Comparison of ENCODE assay signal across 12 cellular contexts in the genomic region with DNA sequence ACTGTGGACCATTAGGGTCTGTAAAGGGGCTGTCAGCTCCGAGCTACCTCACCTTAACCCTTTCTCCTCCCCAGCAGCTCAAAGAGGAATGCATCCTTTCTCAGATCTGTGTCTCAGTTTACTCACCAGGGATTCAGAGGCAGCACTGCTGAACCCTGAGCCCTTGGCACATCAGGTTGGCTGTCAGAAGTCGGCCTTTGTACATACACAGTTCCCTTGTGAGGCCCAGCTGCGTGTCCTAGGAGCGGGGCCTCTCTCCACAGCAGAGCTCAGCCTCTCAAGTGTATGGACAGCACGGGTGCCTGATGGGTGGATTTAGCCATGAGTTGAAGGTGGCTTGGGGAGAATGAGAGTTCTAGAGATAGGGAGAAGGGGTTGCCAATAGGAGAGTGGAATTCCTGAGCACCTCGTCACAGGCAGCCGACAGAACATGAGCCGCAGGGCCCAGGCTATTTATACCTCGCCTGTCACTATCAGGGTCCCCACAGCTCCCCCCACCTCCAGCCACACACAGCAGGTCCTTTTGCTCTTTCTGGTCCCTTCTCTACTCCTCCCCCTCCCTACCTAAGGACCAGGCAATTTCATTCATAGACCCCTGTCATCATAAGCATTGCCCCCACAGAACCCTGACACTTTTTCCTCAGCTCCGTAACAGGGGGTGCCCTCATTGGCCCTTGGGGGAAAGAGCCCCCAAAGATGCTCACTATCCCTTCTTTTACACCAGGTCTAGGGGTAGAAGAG. TPM values are rescaled to one million over a fixed set of nuclear protein-coding genes. Genes with fewer than 3 reads are reported as not detected.
DNase-seq lines count a peak whose midpoint lies in the region; ATAC-seq and TF ChIP-seq lines count a peak whose summit lies in the region.
"Had no signal": no experiment of that assay in that cellular context is flagged by ENCODE, and none has a peak within 500 bp of the region (broad histone marks: within the 10 kb centered on the region; RNA-seq: fewer than 3 reads in every experiment).

No MANE protein-coding gene starts in this region.

- H3K4me3 Mint-ChIP-seq in natural killer cell treated with Interleukin-12 subunit alpha and Interleukin-12 subunit beta and Interleukin-15 and Interleukin-18, amount 100 ng/mL, for 72 hours, result no peak overlapping the region
- H3K4me3 Mint-ChIP-seq: activated CD8-positive, alpha-beta T cell treated with anti-CD3 and anti-CD28 coated beads for 36 hours; central memory CD8-positive, alpha-beta T cell had no signal

- H3K4me1 Mint-ChIP-seq in natural killer cell treated with Interleukin-12 subunit alpha and Interleukin-12 subunit beta and Interleukin-15 and Interleukin-18, amount 100 ng/mL, for 72 hours (ENCODE audit: low read depth in 2 of 2), result peaks cover 0 to 8% of the 10 kb centered on the region in 2 donors

- peaks cover 8 to 9% of the 10 kb centered on the region in 2 donors for H3K27me3 Mint-ChIP-seq in natural killer cell treated with Interleukin-12 subunit alpha and Interleukin-12 subunit beta and Interleukin-15 and Interleukin-18, amount 100 ng/mL, for 72 hours

- no peaks in the 10 kb centered on the region for H3K27me3 ChIP-seq in right atrium auricular region
- no peaks in the 10 kb centered on the region for H3K27me3 ChIP-seq in skeletal muscle tissue (ENCODE audit: control insufficient read depth in 3 of 3, insufficient read depth in 3 of 3, low read length in 3 of 3)

- no peak for TF ChIP-seq CTCF in HEK293 (tag by site-specific recombination; IDR thresholded peaks at IDR 0.05)
- TF ChIP-seq CTCF in astrocyte of the cerebellum (IDR thresholded peaks at IDR 0.05; ENCODE audit: low read depth, low read length, missing control alignments), result no peak
- no peak for TF ChIP-seq CTCF in right atrium auricular region (IDR thresholded peaks at IDR 0.05)

- in situ Hi-C loops in astrocyte of the cerebellum (cut with HindIII; ENCODE audit: low sequenced_read_pairs), result no loop called here

- H3K9me3 ChIP-seq in HEK293 (ENCODE audit: control insufficient read depth, insufficient read depth, low read depth, low read length) (no peaks in the 10 kb centered on the region), right atrium auricular region (no peaks in the 10 kb centered on the region), skeletal muscle tissue (ENCODE audit: control insufficient read depth in 3 of 3, low read length in 3 of 3) (no peaks in the 10 kb centered on the region)

- POLR2A ChIA-PET in HEK293 (lab: Yijun Ruan, JAX), result interaction anchor here (2.3 kb wide), 1 partner anchor 35 kb away, joined by 7 read pairs; a partner anchor contains a TSS

- H3K27ac ChIP-seq in HEK293 (ENCODE audit: extremely low read depth, low read depth, low read length), result no peak overlapping the region
- peak overlapping the region; percentile 93 to 99 for H3K27ac ChIP-seq in right atrium auricular region
- H3K27ac ChIP-seq in skeletal muscle tissue (ENCODE audit: low read depth, low read length), result peak overlapping the region; percentile 97

- CTCF ChIA-PET in HEK293 (lab: Yijun Ruan, JAX), result interaction anchor here (0.6 to 2.3 kb wide), 6 partner anchors 13 to 459 kb away, joined by 3 to 10 read pairs (median 4); no protein-coding TSS in a partner anchor

- H3K4me3 ChIP-seq in HEK293 (ENCODE audit: low read depth, low read length) (no peak overlapping the region), astrocyte of the cerebellum (ENCODE audit: low read depth, low read length) (no peak overlapping the region), right atrium auricular region (peak overlapping the region in 1 of 2 donors; percentile 4), skeletal muscle tissue (ENCODE audit: low read length in 3 of 3) (peak overlapping the region; percentile 51 to 85 (median 80))

- no peaks in the 10 kb centered on the region for H3K9me3 Mint-ChIP-seq in natural killer cell treated with Interleukin-12 subunit alpha and Interleukin-12 subunit beta and Interleukin-15 and Interleukin-18, amount 100 ng/mL, for 72 hours
- H3K9me3 Mint-ChIP-seq: activated CD8-positive, alpha-beta T cell treated with anti-CD3 and anti-CD28 coated beads for 36 hours; central memory CD8-positive, alpha-beta T cell had no signal

- ATAC-seq in natural killer cell treated with Interleukin-12 subunit alpha and Interleukin-12 subunit beta and Interleukin-15 and Interleukin-18, amount 100 ng/mL, for 72 hours, result no peak
- ATAC-seq: activated CD8-positive, alpha-beta T cell treated with anti-CD3 and anti-CD28 coated beads for 36 hours had no signal

- no peaks in the 10 kb centered on the region for H3K36me3 ChIP-seq in HEK293 (ENCODE audit: control insufficient read depth in 2 of 2, insufficient read depth in 1 of 2, low read length in 2 of 2)
- H3K36me3 ChIP-seq in right atrium auricular region, result no peaks in the 10 kb centered on the region
- peaks cover 0 to 22% (median 0%) of the 10 kb centered on the region in 3 donors for H3K36me3 ChIP-seq in skeletal muscle tissue (ENCODE audit: control insufficient read depth in 3 of 3, insufficient read depth in 3 of 3, low read length in 3 of 3)

- DNase-seq in astrocyte of the cerebellum (ENCODE audit: low read depth), result peak; percentile 42
- no peak for DNase-seq in right atrium auricular region (ENCODE audit: low spot score)
- no peak for DNase-seq in stimulated activated CD4-positive, alpha-beta T cell treated with anti-CD3 and anti-CD28 coated beads, Interleukin-4, amount 100 ng/mL, for 24 hours
- DNase-seq in natural killer cell treated with Interleukin-12 subunit alpha and Interleukin-12 subunit beta and Interleukin-15 and Interleukin-18, amount 100 ng/mL, for 72 hours (ENCODE audit: low spot score), result no peak
- DNase-seq in activated CD8-positive, alpha-beta memory T cell treated with anti-CD3 and anti-CD28 coated beads, Interleukin-2, amount 50 U/mL, for 48 hours, result no peak
- no peak for DNase-seq in foreskin melanocyte
- DNase-seq: activated CD8-positive, alpha-beta T cell treated with anti-CD3 and anti-CD28 coated beads for 36 hours; DMS79; MV-4-11 had no signal

- H3K4me1 ChIP-seq in HEK293 (ENCODE audit: control insufficient read depth, insufficient read depth, low read length) (no peaks in the 10 kb centered on the region), right atrium auricular region (peaks cover 0 to 54% of the 10 kb centered on the region in 2 donors), skeletal muscle tissue (ENCODE audit: control insufficient read depth in 3 of 3, insufficient read depth in 3 of 3, low read length in 3 of 3) (peaks cover 45 to 70% (median 47%) of the 10 kb centered on the region in 3 donors)

- peak overlapping the region; percentile 76 to 99 (median 99) for H3K9ac ChIP-seq in skeletal muscle tissue (ENCODE audit: low read depth in 1 of 3, low read length in 3 of 3)

- no peak overlapping the region for H3K27ac Mint-ChIP-seq in natural killer cell treated with Interleukin-12 subunit alpha and Interleukin-12 subunit beta and Interleukin-15 and Interleukin-18, amount 100 ng/mL, for 72 hours
- H3K27ac Mint-ChIP-seq: activated CD8-positive, alpha-beta T cell treated with anti-CD3 and anti-CD28 coated beads for 36 hours had no signal

- H3K36me3 Mint-ChIP-seq in natural killer cell treated with Interleukin-12 subunit alpha and Interleukin-12 subunit beta and Interleukin-15 and Interleukin-18, amount 100 ng/mL, for 72 hours, result no peaks in the 10 kb centered on the region

TF ChIP-seq in HEK293, 187 proteins besides CTCF, POLR2A, EP300 and RAD21:
- TF ChIP-seq ZNF776 (tag by site-specific recombination; IDR thresholded peaks at IDR 0.05; ENCODE audit: borderline replicate concordance) (no peak), ZNF335 (tag by site-specific recombination; conservative IDR thresholded peaks at IDR 0.05) (peak; percentile 57), ZBTB48 (tag by site-specific recombination; IDR thresholded peaks at IDR 0.05) (0 out of 2 replicates have a peak, but pooled peaks have one; percentile 50), HOXA7 (CRISPR knock-in tag; IDR thresholded peaks at IDR 0.05; ENCODE audit: borderline replicate concordance) (no peak)
- TF ChIP-seq, protein P1, sequence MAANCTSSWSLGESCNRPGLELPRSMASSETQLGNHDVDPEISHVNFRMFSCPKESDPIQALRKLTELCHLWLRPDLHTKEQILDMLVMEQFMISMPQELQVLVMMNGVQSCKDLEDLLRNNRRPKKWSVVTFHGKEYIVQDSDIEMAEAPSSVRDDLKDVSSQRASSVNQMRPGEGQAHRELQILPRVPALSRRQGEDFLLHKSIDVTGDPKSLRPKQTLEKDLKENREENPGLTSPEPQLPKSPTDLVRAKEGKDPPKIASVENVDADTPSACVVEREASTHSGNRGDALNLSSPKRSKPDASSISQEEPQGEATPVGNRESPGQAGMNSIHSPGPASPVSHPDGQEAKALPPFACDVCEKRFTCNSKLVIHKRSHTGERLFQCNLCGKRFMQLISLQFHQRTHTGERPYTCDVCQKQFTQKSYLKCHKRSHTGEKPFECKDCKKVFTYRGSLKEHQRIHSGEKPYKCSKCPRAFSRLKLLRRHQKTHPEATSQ (tag by site-specific recombination; IDR thresholded peaks at IDR 0.05), result no peak

RNA-seq across cellular contexts. Expression of a gene that starts 2.1 kb away (rescaled TPM):
- total RNA-seq in right atrium auricular region (100 to 1,000 TPM; 215 to 646 TPM), skeletal muscle tissue (611 TPM)
- not detected for total RNA-seq in natural killer cell treated with Interleukin-12 subunit alpha and Interleukin-12 subunit beta and Interleukin-15 and Interleukin-18, amount 100 ng/mL, for 72 hours

RNA-seq across cellular contexts. Expression of a gene that starts 34.5 kb away (rescaled TPM):
- total RNA-seq in right atrium auricular region, result 100 to 1,000 TPM; 121 TPM
- 66.3 TPM for total RNA-seq in skeletal muscle tissue
- total RNA-seq in natural killer cell treated with Interleukin-12 subunit alpha and Interleukin-12 subunit beta and Interleukin-15 and Interleukin-18, amount 100 ng/mL, for 72 hours, result 100 to 1,000 TPM; 115 to 145 TPM

RNA-seq across cellular contexts. Expression of a gene that starts 36.4 kb away (rescaled TPM):
- total RNA-seq in right atrium auricular region, result 1 to 10 TPM; 2.6 to 8.5 TPM
- total RNA-seq in skeletal muscle tissue, result 4.7 TPM
- 10 to 100 TPM; 15.1 to 23.8 TPM for total RNA-seq in natural killer cell treated with Interleukin-12 subunit alpha and Interleukin-12 subunit beta and Interleukin-15 and Interleukin-18, amount 100 ng/mL, for 72 hours

RNA-seq across cellular contexts. Expression of a gene that starts 52.5 kb away (rescaled TPM):
- total RNA-seq in right atrium auricular region (not detected), skeletal muscle tissue (not detected)
- total RNA-seq in natural killer cell treated with Interleukin-12 subunit alpha and Interleukin-12 subunit beta and Interleukin-15 and Interleukin-18, amount 100 ng/mL, for 72 hours, result not detected
- total RNA-seq: activated CD8-positive, alpha-beta T cell treated with anti-CD3 and anti-CD28 coated beads for 36 hours had no signal

Comparison
In these comparisons a context has a peak if more than half of its experiments do, and no peak if none do; other contexts are left out.
1. H3K4me3 ChIP-seq: peak in skeletal muscle tissue (3 of 3); none in HEK293 (single experiment) and astrocyte of the cerebellum (single experiment).
2. RNA of a gene that starts 2.1 kb away (total RNA-seq): 215 to 646 TPM in right atrium auricular region and 611 TPM in skeletal muscle tissue (single experiment); not detected in natural killer cell treated with Interleukin-12 subunit alpha and Interleukin-12 subunit beta and Interleukin-15 and Interleukin-18, amount 100 ng/mL, for 72 hours; every median in the first group is over 100 times any median in the second.